Comparison of ENCODE assay signal across 9 cellular contexts in genomic region chr4:73603307-73603710, GRCh38. TPM values are rescaled to one million over a fixed set of nuclear protein-coding genes. Genes with fewer than 3 reads are reported as not detected.
DNase-seq lines count a peak whose midpoint lies in the region; ATAC-seq and TF ChIP-seq lines count a peak whose summit lies in the region.
"Had no signal": no experiment of that assay in that cellular context is flagged by ENCODE, and none has a peak within 500 bp of the region (broad histone marks: within the 10 kb centered on the region; RNA-seq: fewer than 3 reads in every experiment).

No MANE protein-coding gene starts in this region.

- H3K9me3 Mint-ChIP-seq in naive B cell: peaks cover 0 to 5% (median 0%) of the 10 kb centered on the region in 7 donors

- H3K4me1 Mint-ChIP-seq in naive B cell (peaks cover 20 to 36% (median 24%) of the 10 kb centered on the region in 3 donors), T-helper 17 cell (peaks cover 15% of the 10 kb centered on the region)

- no peak for DNase-seq in naive B cell
- DNase-seq in stimulated activated CD4-positive, alpha-beta T cell treated with anti-CD3 and anti-CD28 coated beads, Interleukin-12 subunit alpha, Interleukin-12 subunit beta, amount 100 ng/mL, for 4 hours: no peak
- no peak for DNase-seq in T-helper 17 cell
- no peak for DNase-seq in SKM-1 treated with dmso at 0.1 percent for 144 hours (lab: John Stamatoyannopoulos, UW; ENCODE audit: unreplicated experiment)
- no peak for DNase-seq in DMS153 treated with DMSO at 0.1 percent for 48 hours (lab: John Stamatoyannopoulos, UW; ENCODE audit: unreplicated experiment)
- DNase-seq: activated T-cell treated with anti-CD3 and anti-CD28 coated beads, Interleukin-2, amount 50 U/mL, for 1 hour had no signal

- H3K4me3 Mint-ChIP-seq in naive B cell: no peak overlapping the region
- H3K4me3 Mint-ChIP-seq in T-helper 17 cell: no peak overlapping the region

- peak overlapping the region in 2 of 6 donors; percentile 28 to 84 for H3K27ac Mint-ChIP-seq in naive B cell
- H3K27ac Mint-ChIP-seq in T-helper 17 cell: no peak overlapping the region

- H3K27me3 Mint-ChIP-seq in naive B cell: no peaks in the 10 kb centered on the region
- no peaks in the 10 kb centered on the region for H3K27me3 Mint-ChIP-seq in T-helper 17 cell

- no peaks in the 10 kb centered on the region for H3K9me3 ChIP-seq in T-helper 17 cell (ENCODE audit: control insufficient read depth, low read length, poor library complexity, severe bottlenecking)

- peak overlapping the region; percentile 29 for H3K27ac ChIP-seq in VCaP

- no peak for TF ChIP-seq CTCF in VCaP (conservative IDR thresholded peaks at IDR 0.05)

- peak; percentile 43 for ATAC-seq in GM18519 (IDR thresholded peaks at IDR 0.05; ENCODE audit: low FRiP score, unreplicated experiment)
- peak; percentile 58 for ATAC-seq in HG02973 (IDR thresholded peaks at IDR 0.05; ENCODE audit: unreplicated experiment)
- ATAC-seq in naive B cell (ENCODE audit: low read depth in 2 of 2): peak; percentile 64
- no peak for ATAC-seq in T-helper 17 cell

- H3K36me3 Mint-ChIP-seq in naive B cell (no peaks in the 10 kb centered on the region), T-helper 17 cell (ENCODE audit: low read depth) (peaks cover 2% of the 10 kb centered on the region)

RNA-seq across cellular contexts. Expression of gene RASSF6, which starts 16.9 kb away (rescaled TPM):
- 1 to 10 TPM in 1 of 6 donors, under 1 TPM in 1, not detected in 4; 0.52 to 2.1 TPM for polyA plus RNA-seq in naive B cell (ENCODE audit: low read depth in 6 of 6)
- 1 to 10 TPM; 1.4 to 1.7 TPM for total RNA-seq in T-helper 17 cell
